ENCODE assay signal across 1 cellular context in the genomic region with DNA sequence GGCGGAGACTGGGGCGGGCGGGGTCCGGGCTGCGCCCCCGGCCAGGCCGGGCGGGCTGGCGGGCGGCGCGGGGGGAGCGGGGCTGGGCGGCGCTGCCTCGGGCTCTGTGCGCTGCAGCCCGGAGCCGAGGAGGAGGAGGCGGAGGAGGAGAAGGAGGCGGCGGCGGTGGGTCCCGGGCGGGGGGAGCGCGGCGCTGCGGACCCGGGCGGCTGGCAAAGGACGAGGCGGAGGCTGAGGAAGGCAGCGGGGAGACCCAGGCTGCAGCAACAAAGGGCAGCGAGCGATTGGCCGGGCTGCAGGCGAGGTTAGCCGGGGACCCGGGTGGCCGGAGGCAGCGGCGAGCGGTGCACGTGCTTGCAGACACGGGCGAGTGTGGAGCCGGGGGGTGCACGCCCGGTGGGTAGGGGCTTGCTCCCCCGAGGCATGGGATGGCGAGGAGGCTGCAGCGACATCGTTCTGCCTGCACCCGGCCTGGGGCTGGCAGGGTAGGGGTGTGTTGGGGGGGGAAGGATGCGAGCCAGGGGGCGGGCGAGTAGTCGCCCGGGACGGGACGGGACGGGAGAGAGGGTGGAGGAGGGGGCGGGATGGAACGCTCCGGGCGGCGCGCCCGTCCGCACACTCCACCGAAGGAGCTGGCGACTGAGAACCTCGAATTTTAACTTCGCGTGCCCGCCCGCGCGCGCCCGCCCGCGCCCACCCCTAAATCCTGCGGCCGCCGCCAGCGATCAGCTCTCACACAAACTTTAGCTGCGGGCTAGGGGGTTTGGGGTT.
A peak's percentile ranks its signal among the peaks of the same experiment; 100 is the strongest.
TF ChIP-seq lines count a peak whose summit lies in the region.

No MANE protein-coding gene starts in this region.

TF ChIP-seq in HepG2, 621 proteins besides CTCF, POLR2A, EP300 and RAD21 (continued from another document and continues in another):
- TF ChIP-seq ZNF776 (CRISPR knock-in tag; IDR thresholded peaks at IDR 0.05) (no peak), THAP11 (CRISPR knock-in tag; IDR thresholded peaks at IDR 0.05) (no peak), CHD2 (IDR thresholded peaks at IDR 0.05; ENCODE audit: low read depth, low read length) (no peak), ZNF256 (CRISPR knock-in tag; conservative IDR thresholded peaks at IDR 0.05) (no peak), ZBTB7B (CRISPR knock-in tag; IDR thresholded peaks at IDR 0.05) (peak; percentile 35; the same call in 1 of the 2 replicates), ZEB1 (IDR thresholded peaks at IDR 0.05; ENCODE audit: insufficient replicate concordance, low read depth) (no peak), RORA (CRISPR knock-in tag; IDR thresholded peaks at IDR 0.05) (no peak), MTF1 (CRISPR knock-in tag; IDR thresholded peaks at IDR 0.05) (no peak), MIXL1 (CRISPR knock-in tag; IDR thresholded peaks at IDR 0.05) (no peak), ZFP82 (CRISPR knock-in tag; IDR thresholded peaks at IDR 0.05; ENCODE audit: borderline replicate concordance) (peak; percentile 91), NFE2L1 (CRISPR knock-in tag; IDR thresholded peaks at IDR 0.05; ENCODE audit: borderline replicate concordance) (no peak), MAFG (CRISPR knock-in tag; IDR thresholded peaks at IDR 0.05) (no peak), TEAD3 (CRISPR knock-in tag; optimal IDR thresholded peaks at IDR 0.05; ENCODE audit: borderline replicate concordance) (no peak), SMAD1 (CRISPR knock-in tag; IDR thresholded peaks at IDR 0.05; ENCODE audit: borderline replicate concordance, low read depth) (peak; percentile 64; the same call in 1 of the 2 replicates), SKI (IDR thresholded peaks at IDR 0.05; ENCODE audit: partially characterized antibody) (no peak), POLR2G (IDR thresholded peaks at IDR 0.05; ENCODE audit: low read depth, low read length) (peak; percentile 58), CHCHD3 (CRISPR knock-in tag; IDR thresholded peaks at IDR 0.05) (0 out of 2 replicates have a peak, but pooled peaks have one; percentile 40)
- TF ChIP-seq, protein P1, sequence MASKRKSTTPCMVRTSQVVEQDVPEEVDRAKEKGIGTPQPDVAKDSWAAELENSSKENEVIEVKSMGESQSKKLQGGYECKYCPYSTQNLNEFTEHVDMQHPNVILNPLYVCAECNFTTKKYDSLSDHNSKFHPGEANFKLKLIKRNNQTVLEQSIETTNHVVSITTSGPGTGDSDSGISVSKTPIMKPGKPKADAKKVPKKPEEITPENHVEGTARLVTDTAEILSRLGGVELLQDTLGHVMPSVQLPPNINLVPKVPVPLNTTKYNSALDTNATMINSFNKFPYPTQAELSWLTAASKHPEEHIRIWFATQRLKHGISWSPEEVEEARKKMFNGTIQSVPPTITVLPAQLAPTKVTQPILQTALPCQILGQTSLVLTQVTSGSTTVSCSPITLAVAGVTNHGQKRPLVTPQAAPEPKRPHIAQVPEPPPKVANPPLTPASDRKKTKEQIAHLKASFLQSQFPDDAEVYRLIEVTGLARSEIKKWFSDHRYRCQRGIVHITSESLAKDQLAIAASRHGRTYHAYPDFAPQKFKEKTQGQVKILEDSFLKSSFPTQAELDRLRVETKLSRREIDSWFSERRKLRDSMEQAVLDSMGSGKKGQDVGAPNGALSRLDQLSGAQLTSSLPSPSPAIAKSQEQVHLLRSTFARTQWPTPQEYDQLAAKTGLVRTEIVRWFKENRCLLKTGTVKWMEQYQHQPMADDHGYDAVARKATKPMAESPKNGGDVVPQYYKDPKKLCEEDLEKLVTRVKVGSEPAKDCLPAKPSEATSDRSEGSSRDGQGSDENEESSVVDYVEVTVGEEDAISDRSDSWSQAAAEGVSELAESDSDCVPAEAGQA (IDR thresholded peaks at IDR 0.05; ENCODE audit: low read depth): no peak; the same call in 1 of the 2 replicates
- TF ChIP-seq, protein P1 (CRISPR knock-in tag; IDR thresholded peaks at IDR 0.05; ENCODE audit: borderline replicate concordance): no peak
- TF ChIP-seq, protein P2, sequence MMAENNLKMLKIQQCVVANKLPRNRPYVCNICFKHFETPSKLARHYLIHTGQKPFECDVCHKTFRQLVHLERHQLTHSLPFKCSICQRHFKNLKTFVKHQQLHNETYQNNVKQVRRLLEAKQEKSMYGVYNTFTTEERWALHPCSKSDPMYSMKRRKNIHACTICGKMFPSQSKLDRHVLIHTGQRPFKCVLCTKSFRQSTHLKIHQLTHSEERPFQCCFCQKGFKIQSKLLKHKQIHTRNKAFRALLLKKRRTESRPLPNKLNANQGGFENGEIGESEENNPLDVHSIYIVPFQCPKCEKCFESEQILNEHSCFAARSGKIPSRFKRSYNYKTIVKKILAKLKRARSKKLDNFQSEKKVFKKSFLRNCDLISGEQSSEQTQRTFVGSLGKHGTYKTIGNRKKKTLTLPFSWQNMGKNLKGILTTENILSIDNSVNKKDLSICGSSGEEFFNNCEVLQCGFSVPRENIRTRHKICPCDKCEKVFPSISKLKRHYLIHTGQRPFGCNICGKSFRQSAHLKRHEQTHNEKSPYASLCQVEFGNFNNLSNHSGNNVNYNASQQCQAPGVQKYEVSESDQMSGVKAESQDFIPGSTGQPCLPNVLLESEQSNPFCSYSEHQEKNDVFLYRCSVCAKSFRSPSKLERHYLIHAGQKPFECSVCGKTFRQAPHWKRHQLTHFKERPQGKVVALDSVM (CRISPR knock-in tag; IDR thresholded peaks at IDR 0.05): no peak
- TF ChIP-seq, protein P3, sequence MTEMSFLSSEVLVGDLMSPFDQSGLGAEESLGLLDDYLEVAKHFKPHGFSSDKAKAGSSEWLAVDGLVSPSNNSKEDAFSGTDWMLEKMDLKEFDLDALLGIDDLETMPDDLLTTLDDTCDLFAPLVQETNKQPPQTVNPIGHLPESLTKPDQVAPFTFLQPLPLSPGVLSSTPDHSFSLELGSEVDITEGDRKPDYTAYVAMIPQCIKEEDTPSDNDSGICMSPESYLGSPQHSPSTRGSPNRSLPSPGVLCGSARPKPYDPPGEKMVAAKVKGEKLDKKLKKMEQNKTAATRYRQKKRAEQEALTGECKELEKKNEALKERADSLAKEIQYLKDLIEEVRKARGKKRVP (CRISPR knock-in tag; IDR thresholded peaks at IDR 0.05): 0 out of 4 replicates have a peak, but pooled peaks of 1 of the 2 experiments have one; percentile 10
- TF ChIP-seq, protein P4, sequence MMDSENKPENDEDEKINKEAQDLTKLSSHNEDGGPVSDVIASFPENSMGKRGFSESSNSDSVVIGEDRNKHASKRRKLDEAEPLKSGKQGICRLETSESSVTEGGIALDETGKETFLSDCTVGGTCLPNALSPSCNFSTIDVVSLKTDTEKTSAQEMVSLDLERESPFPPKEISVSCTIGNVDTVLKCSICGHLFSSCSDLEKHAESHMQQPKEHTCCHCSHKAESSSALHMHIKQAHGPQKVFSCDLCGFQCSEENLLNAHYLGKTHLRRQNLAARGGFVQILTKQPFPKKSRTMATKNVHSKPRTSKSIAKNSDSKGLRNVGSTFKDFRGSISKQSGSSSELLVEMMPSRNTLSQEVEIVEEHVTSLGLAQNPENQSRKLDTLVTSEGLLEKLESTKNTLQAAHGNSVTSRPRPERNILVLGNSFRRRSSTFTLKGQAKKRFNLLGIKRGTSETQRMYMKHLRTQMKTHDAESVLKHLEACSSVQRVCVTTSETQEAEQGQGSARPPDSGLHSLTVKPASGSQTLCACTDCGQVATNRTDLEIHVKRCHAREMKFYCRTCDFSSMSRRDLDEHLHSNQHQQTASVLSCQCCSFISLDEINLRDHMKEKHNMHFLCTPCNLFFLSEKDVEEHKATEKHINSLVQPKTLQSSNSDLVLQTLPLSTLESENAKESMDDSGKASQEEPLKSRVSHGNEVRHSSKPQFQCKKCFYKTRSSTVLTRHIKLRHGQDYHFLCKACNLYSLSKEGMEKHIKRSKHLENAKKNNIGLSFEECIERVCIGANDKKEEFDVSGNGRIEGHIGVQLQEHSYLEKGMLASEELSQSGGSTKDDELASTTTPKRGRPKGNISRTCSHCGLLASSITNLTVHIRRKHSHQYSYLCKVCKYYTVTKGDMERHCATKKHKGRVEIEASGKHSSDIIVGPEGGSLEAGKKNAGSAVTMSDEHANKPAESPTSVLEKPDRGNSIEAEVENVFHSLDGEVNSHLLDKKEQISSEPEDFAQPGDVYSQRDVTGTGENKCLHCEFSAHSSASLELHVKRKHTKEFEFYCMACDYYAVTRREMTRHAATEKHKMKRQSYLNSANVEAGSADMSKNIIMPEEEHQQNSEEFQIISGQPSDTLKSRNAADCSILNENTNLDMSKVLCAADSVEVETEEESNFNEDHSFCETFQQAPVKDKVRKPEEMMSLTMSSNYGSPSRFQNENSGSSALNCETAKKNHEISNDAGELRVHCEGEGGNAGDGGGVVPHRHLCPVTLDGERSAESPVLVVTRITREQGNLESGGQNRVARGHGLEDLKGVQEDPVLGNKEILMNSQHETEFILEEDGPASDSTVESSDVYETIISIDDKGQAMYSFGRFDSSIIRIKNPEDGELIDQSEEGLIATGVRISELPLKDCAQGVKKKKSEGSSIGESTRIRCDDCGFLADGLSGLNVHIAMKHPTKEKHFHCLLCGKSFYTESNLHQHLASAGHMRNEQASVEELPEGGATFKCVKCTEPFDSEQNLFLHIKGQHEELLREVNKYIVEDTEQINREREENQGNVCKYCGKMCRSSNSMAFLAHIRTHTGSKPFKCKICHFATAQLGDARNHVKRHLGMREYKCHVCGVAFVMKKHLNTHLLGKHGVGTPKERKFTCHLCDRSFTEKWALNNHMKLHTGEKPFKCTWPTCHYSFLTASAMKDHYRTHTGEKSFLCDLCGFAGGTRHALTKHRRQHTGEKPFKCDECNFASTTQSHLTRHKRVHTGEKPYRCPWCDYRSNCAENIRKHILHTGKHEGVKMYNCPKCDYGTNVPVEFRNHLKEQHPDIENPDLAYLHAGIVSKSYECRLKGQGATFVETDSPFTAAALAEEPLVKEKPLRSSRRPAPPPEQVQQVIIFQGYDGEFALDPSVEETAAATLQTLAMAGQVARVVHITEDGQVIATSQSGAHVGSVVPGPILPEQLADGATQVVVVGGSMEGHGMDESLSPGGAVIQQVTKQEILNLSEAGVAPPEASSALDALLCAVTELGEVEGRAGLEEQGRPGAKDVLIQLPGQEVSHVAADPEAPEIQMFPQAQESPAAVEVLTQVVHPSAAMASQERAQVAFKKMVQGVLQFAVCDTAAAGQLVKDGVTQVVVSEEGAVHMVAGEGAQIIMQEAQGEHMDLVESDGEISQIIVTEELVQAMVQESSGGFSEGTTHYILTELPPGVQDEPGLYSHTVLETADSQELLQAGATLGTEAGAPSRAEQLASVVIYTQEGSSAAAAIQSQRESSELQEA (CRISPR knock-in tag; IDR thresholded peaks at IDR 0.05; ENCODE audit: not compliant biosample characterization): no peak
- TF ChIP-seq, protein P5, sequence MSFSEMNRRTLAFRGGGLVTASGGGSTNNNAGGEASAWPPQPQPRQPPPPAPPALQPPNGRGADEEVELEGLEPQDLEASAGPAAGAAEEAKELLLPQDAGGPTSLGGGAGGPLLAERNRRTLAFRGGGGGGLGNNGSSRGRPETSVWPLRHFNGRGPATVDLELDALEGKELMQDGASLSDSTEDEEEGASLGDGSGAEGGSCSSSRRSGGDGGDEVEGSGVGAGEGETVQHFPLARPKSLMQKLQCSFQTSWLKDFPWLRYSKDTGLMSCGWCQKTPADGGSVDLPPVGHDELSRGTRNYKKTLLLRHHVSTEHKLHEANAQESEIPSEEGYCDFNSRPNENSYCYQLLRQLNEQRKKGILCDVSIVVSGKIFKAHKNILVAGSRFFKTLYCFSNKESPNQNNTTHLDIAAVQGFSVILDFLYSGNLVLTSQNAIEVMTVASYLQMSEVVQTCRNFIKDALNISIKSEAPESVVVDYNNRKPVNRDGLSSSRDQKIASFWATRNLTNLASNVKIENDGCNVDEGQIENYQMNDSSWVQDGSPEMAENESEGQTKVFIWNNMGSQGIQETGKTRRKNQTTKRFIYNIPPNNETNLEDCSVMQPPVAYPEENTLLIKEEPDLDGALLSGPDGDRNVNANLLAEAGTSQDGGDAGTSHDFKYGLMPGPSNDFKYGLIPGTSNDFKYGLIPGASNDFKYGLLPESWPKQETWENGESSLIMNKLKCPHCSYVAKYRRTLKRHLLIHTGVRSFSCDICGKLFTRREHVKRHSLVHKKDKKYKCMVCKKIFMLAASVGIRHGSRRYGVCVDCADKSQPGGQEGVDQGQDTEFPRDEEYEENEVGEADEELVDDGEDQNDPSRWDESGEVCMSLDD (CRISPR knock-in tag; IDR thresholded peaks at IDR 0.05; ENCODE audit: borderline replicate concordance): no peak; the same call in 1 of the 2 replicates
- TF ChIP-seq, protein P6, sequence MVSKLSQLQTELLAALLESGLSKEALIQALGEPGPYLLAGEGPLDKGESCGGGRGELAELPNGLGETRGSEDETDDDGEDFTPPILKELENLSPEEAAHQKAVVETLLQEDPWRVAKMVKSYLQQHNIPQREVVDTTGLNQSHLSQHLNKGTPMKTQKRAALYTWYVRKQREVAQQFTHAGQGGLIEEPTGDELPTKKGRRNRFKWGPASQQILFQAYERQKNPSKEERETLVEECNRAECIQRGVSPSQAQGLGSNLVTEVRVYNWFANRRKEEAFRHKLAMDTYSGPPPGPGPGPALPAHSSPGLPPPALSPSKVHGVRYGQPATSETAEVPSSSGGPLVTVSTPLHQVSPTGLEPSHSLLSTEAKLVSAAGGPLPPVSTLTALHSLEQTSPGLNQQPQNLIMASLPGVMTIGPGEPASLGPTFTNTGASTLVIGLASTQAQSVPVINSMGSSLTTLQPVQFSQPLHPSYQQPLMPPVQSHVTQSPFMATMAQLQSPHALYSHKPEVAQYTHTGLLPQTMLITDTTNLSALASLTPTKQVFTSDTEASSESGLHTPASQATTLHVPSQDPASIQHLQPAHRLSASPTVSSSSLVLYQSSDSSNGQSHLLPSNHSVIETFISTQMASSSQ (IDR thresholded peaks at IDR 0.05; ENCODE audit: low read depth): no peak
- TF ChIP-seq, protein P6 (CRISPR knock-in tag; IDR thresholded peaks at IDR 0.05; ENCODE audit: borderline replicate concordance): peak; percentile 7; the same call in 1 of the 2 replicates
